In the genomic region with DNA sequence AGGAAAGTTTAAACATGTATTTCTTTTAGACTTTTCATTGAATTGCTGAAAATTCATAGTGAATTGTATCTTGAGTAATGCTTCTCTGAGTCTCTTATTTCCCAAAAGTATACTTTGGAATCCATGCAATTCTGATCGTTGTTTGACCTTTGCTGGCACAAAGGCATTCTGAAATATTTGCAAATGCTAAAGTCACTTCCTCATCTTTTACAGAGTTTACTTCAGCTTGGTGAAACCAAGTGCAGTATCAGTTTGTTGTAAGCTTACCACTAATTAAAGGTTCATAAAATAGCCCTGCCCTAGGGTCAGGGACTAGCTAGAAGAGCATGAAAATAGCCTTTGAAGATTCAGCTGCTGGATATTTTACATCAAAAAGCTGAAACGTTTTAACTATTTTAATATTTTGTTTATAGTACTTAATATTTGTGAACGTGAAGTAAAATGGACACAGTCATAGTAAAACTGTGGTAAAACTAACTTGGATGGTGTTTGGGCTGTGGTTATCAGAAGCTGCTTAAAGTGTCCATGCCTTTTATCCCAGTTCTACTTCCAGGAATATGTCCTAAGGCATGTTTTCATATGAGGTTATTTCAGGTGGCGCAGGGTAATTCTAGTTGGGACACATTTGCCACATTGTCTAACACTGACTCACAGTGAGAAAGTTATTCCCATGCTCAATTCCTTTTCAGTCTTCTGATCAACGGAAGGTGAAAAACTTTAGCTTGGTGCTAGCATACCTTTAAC, we compare ENCODE assay signal across 8 cellular contexts. TPM values are rescaled to one million over a fixed set of nuclear protein-coding genes. Genes with fewer than 3 reads are reported as not detected.
A peak's percentile ranks its signal among the peaks of the same experiment; 100 is the strongest.
DNase-seq lines count a peak whose midpoint lies in the region; ATAC-seq and TF ChIP-seq lines count a peak whose summit lies in the region.

No MANE protein-coding gene starts in this region.

- TF ChIP-seq CTCF in right lobe of liver (IDR thresholded peaks at IDR 0.05) (no peak), GM10248 (IDR thresholded peaks at IDR 0.05; ENCODE audit: control extremely low read depth, extremely low read depth, low read depth, missing control alignments) (no peak), WERI-Rb-1 (IDR thresholded peaks at IDR 0.05; ENCODE audit: low read depth, low read length) (no peak)

- 1% methylated on average over 5 of the region's 5 CpGs for WGBS in right lobe of liver (ENCODE audit: insufficient coverage, low coverage, low lambda C conversion rate, missing lambda C conversion rate)

- H3K4me3 Mint-ChIP-seq in activated naive CD8-positive, alpha-beta T cell treated with anti-CD3 and anti-CD28 coated beads, Interleukin-2, amount 10 ng/mL, durations not matched to agents 7 days and 5 days: peak overlapping the region; percentile 58

- H3K9me3 ChIP-seq in right lobe of liver (no peaks in the 10 kb centered on the region), WERI-Rb-1 (ENCODE audit: severe bottlenecking) (no peaks in the 10 kb centered on the region)

- no peak for TF ChIP-seq POLR2A in right lobe of liver (IDR thresholded peaks at IDR 0.05)

- DNase-seq in ACHN (peak; percentile 76), right lobe of liver (no peak), GM10248 (ENCODE audit: extremely low spot score) (no peak), NCI-H1092 treated with DMSO at 0.1 percent for 48 hours (lab: John Stamatoyannopoulos, UW) (no peak), GOT3 (lab: John Stamatoyannopoulos, UW) (no peak), WERI-Rb-1 (no peak)
- DNase-seq in activated naive CD8-positive, alpha-beta T cell treated with anti-CD3 and anti-CD28 coated beads, Interleukin-2, amount 10 ng/mL, durations not matched to agents 7 days and 5 days: no peak

- H3K27me3 Mint-ChIP-seq in activated naive CD8-positive, alpha-beta T cell treated with anti-CD3 and anti-CD28 coated beads, Interleukin-2, amount 10 ng/mL, durations not matched to agents 7 days and 5 days: no peaks in the 10 kb centered on the region

- CTCF ChIA-PET in GM10248 (lab: Yijun Ruan, JAX): interaction anchor here (0.9 to 4.9 kb wide), 16 partner anchors 10 to 405 kb away, joined by 3 to 37 read pairs (median 4); a partner anchor contains a TSS

- in situ Hi-C loops in ACHN (cut with HindIII; ENCODE audit: low pct_ligation_motif_present, low pct_unique_long_range_greater_than_20kb, low sequenced_read_pairs): no loop called here

- ATAC-seq in HG03175 (IDR thresholded peaks at IDR 0.05; ENCODE audit: unreplicated experiment) (peak; percentile 26), right lobe of liver (peak; percentile 15 to 45 (median 42))
- ATAC-seq in activated naive CD8-positive, alpha-beta T cell treated with anti-CD3 and anti-CD28 coated beads, Interleukin-2, amount 10 ng/mL, durations not matched to agents 7 days and 5 days (ENCODE audit: low read depth): no peak

- peak overlapping the region; percentile 53 for H3K27ac Mint-ChIP-seq in activated naive CD8-positive, alpha-beta T cell treated with anti-CD3 and anti-CD28 coated beads, Interleukin-2, amount 10 ng/mL, durations not matched to agents 7 days and 5 days

- intact Hi-C loops in right lobe of liver (cut with DNase I): loop anchor here in 1 of 2 donors (10.0 kb wide), 1 partner anchor 50 kb away; no protein-coding TSS in a partner anchor

- H3K4me1 Mint-ChIP-seq in activated naive CD8-positive, alpha-beta T cell treated with anti-CD3 and anti-CD28 coated beads, Interleukin-2, amount 10 ng/mL, durations not matched to agents 7 days and 5 days: peaks cover 59% of the 10 kb centered on the region

- H3K27ac ChIP-seq in right lobe of liver (peak overlapping the region; percentile 76 to 99 (median 98)), WERI-Rb-1 (no peak overlapping the region)

- peaks cover 0 to 78% (median 35%) of the 10 kb centered on the region in 4 donors for H3K4me1 ChIP-seq in right lobe of liver

- H3K9me3 Mint-ChIP-seq in activated naive CD8-positive, alpha-beta T cell treated with anti-CD3 and anti-CD28 coated beads, Interleukin-2, amount 10 ng/mL, durations not matched to agents 7 days and 5 days: no peaks in the 10 kb centered on the region

- no peaks in the 10 kb centered on the region for H3K36me3 ChIP-seq in right lobe of liver
- no peaks in the 10 kb centered on the region for H3K36me3 ChIP-seq in WERI-Rb-1

- POLR2A ChIA-PET in activated naive CD8-positive, alpha-beta T cell treated with anti-CD3 and anti-CD28 coated beads, Interleukin-2, amount 10 ng/mL, durations not matched to agents 7 days and 5 days (lab: Charles Lee): interaction anchor here (1.0 to 3.2 kb wide), 10 partner anchors 10 to 82 kb away, joined by 3 to 28 read pairs (median 8); a partner anchor contains a TSS
- POLR2A ChIA-PET in GM10248 (lab: Yijun Ruan, JAX): interaction anchor here (0.6 to 2.3 kb wide), 4 partner anchors 11 to 75 kb away, joined by 3 to 7 read pairs (median 4); a partner anchor contains a TSS

- H3K4me3 ChIP-seq in right lobe of liver (peak overlapping the region in 1 of 3 donors; percentile 1), WERI-Rb-1 (ENCODE audit: low read depth, low read length) (no peak overlapping the region)

- H3K36me3 Mint-ChIP-seq in activated naive CD8-positive, alpha-beta T cell treated with anti-CD3 and anti-CD28 coated beads, Interleukin-2, amount 10 ng/mL, durations not matched to agents 7 days and 5 days: peaks cover 36% of the 10 kb centered on the region

- H3K27me3 ChIP-seq in right lobe of liver (no peaks in the 10 kb centered on the region), WERI-Rb-1 (ENCODE audit: insufficient read depth, low read depth, severe bottlenecking) (no peaks in the 10 kb centered on the region)

RNA-seq across cellular contexts. Expression of a gene that starts 45.3 kb away (rescaled TPM):
- total RNA-seq in activated naive CD8-positive, alpha-beta T cell treated with anti-CD3 and anti-CD28 coated beads, Interleukin-2, amount 10 ng/mL, durations not matched to agents 7 days and 5 days: 1 to 10 TPM; 5.1 to 6.0 TPM
- total RNA-seq in right lobe of liver: 10 to 100 TPM in 1 of 6 experiments, 1 to 10 TPM in 5; 4.7 to 11.1 (median 6.5) TPM
